ENCODE assay signal across 7 cellular contexts in genomic region chr12:105766029-105766428, GRCh38.
"Had no signal": no experiment of that assay in that cellular context is flagged by ENCODE, and none has a peak within 500 bp of the region (broad histone marks: within the 10 kb centered on the region; RNA-seq: fewer than 3 reads in every experiment).

No MANE protein-coding gene starts in this region.

- H3K4me3 ChIP-seq: GM23248 had no signal

- FAIRE-seq: H1, H54, HepG2 had no signal

- DNase-seq: GM23248, H9, HCEC 1CT had no signal

- ATAC-seq: HepG2 had no signal

- H3K9ac ChIP-seq: GM23248 had no signal

- H2AFZ ChIP-seq: GM23248 had no signal

- H3K27ac ChIP-seq: GM23248, HL-60 had no signal
